Comparison of ENCODE assay signal across 1 cellular context in genomic region chr19:35154535-35155406, GRCh38.
TF ChIP-seq lines count a peak whose summit lies in the region.

TSS of gene FXYD5 (plus strand) at chr19:35154735. CDS start at chr19:35155551, 816 bp downstream.

TF ChIP-seq in K562, 482 proteins besides CTCF, POLR2A, EP300 and RAD21 (continued from another document and continues in another):
- peak; percentile 80 for TF ChIP-seq KDM5B (IDR thresholded peaks at IDR 0.05; ENCODE audit: insufficient replicate concordance, low read depth, low read length)
- TF ChIP-seq SMARCE1 (IDR thresholded peaks at IDR 0.05), result no peak; the same call in 1 of the 2 replicates
- TF ChIP-seq ELF1 (tag; IDR thresholded peaks at IDR 0.05), result no peak; the same call in 1 of the 2 replicates
- TF ChIP-seq MYNN (IDR thresholded peaks at IDR 0.05), result peak; percentile 20; the same call in 1 of the 2 replicates
- no peak for TF ChIP-seq MYNN (CRISPR knock-in tag; IDR thresholded peaks at IDR 0.05)
- TF ChIP-seq DIDO1 (tag; IDR thresholded peaks at IDR 0.05; ENCODE audit: low read depth), result no peak
- TF ChIP-seq C11orf30 (IDR thresholded peaks at IDR 0.05; ENCODE audit: low read depth), result no peak
- TF ChIP-seq RBM15 (IDR thresholded peaks at IDR 0.05; ENCODE audit: insufficient read depth, low read length), result no peak
- TF ChIP-seq KAT8 (IDR thresholded peaks at IDR 0.05; ENCODE audit: low read depth), result no peak
- TF ChIP-seq DPF2 (IDR thresholded peaks at IDR 0.05), result peak; percentile 67
- TF ChIP-seq ZNF184 (CRISPR knock-in tag; IDR thresholded peaks at IDR 0.05), result no peak
- TF ChIP-seq ZNF512 (tag; IDR thresholded peaks at IDR 0.05), result no peak
- no peak for TF ChIP-seq HMG20A (CRISPR knock-in tag; conservative IDR thresholded peaks at IDR 0.05)
- peak; percentile 63 to 88 for TF ChIP-seq MNT (conservative IDR thresholded peaks at IDR 0.05)
- no peak for TF ChIP-seq HEY1 (CRISPR knock-in tag; IDR thresholded peaks at IDR 0.05; ENCODE audit: borderline replicate concordance)
- TF ChIP-seq MBD1 (CRISPR knock-in tag; IDR thresholded peaks at IDR 0.05), result no peak
- TF ChIP-seq BHLHE40 (IDR thresholded peaks at IDR 0.05; ENCODE audit: low read length), result no peak
- no peak for TF ChIP-seq GTF2B (IDR thresholded peaks at IDR 0.05; ENCODE audit: extremely low read depth, insufficient read length)
- TF ChIP-seq IFI16 (CRISPR knock-in tag; IDR thresholded peaks at IDR 0.05), result no peak
- TF ChIP-seq ZNF75A (CRISPR knock-in tag; IDR thresholded peaks at IDR 0.05), result no peak
- no peak for TF ChIP-seq POLR3G (IDR thresholded peaks at IDR 0.05; ENCODE audit: extremely low read depth, insufficient read length, insufficient replicate concordance)
- TF ChIP-seq ZNF12 (CRISPR knock-in tag; IDR thresholded peaks at IDR 0.05), result no peak
- peak; percentile 79 for TF ChIP-seq TAF9B (IDR thresholded peaks at IDR 0.05; ENCODE audit: partially characterized antibody)
- no peak; a peak in 1 of 4 replicates for TF ChIP-seq TRIM24 (IDR thresholded peaks at IDR 0.05)
- TF ChIP-seq ZNF717 (CRISPR knock-in tag; IDR thresholded peaks at IDR 0.05), result no peak
- peak; percentile 93 to 97; a peak in 3 of 4 replicates for TF ChIP-seq UBTF (IDR thresholded peaks at IDR 0.05; ENCODE audit: borderline replicate concordance in 1 of 2, low read depth in 2 of 2, low read length in 2 of 2)
- peak; percentile 54; the same call in 1 of the 2 replicates for TF ChIP-seq MTA3 (IDR thresholded peaks at IDR 0.05; ENCODE audit: borderline replicate concordance)
- TF ChIP-seq NFYB (IDR thresholded peaks at IDR 0.05; ENCODE audit: extremely low read depth, insufficient read length), result no peak
- no peak for TF ChIP-seq CTCFL (IDR thresholded peaks at IDR 0.05; ENCODE audit: borderline replicate concordance, insufficient read depth, low read depth, low read length, poor library complexity, severe bottlenecking)
- no peak for TF ChIP-seq ZC3H4 (CRISPR knock-in tag; IDR thresholded peaks at IDR 0.05; ENCODE audit: borderline replicate concordance)
- peak; percentile 57; the same call in 1 of the 2 replicates for TF ChIP-seq SOX6 (IDR thresholded peaks at IDR 0.05)
- no peak for TF ChIP-seq NCOA2 (IDR thresholded peaks at IDR 0.05; ENCODE audit: partially characterized antibody in 2 of 2)
- no peak for TF ChIP-seq E2F3 (CRISPR knock-in tag; IDR thresholded peaks at IDR 0.05)
- TF ChIP-seq CHD2 (IDR thresholded peaks at IDR 0.05; ENCODE audit: low read depth, low read length), result no peak
- TF ChIP-seq ETV5 (CRISPR knock-in tag; IDR thresholded peaks at IDR 0.05; ENCODE audit: low read depth), result no peak; the same call in 1 of the 2 replicates
- peak; percentile 15; the same call in 1 of the 2 replicates for TF ChIP-seq ATF6 (CRISPR knock-in tag; IDR thresholded peaks at IDR 0.05)
- TF ChIP-seq NFE2 (IDR thresholded peaks at IDR 0.05; ENCODE audit: low read depth), result no peak; the same call in 1 of the 2 replicates
- TF ChIP-seq PHB2 (IDR thresholded peaks at IDR 0.05; ENCODE audit: low read depth), result no peak
- TF ChIP-seq EGR1 (conservative IDR thresholded peaks at IDR 0.05), result peak; percentile 69; the same call in 1 of the 2 replicates
- TF ChIP-seq FIP1L1 (IDR thresholded peaks at IDR 0.05; ENCODE audit: low read depth, low read length, poor library complexity, severe bottlenecking), result no peak
- no peak; the same call in 1 of the 2 replicates for TF ChIP-seq GTF2F1 (IDR thresholded peaks at IDR 0.05; ENCODE audit: low read depth, low read length)
- TF ChIP-seq SNAPC5 (CRISPR knock-in tag; IDR thresholded peaks at IDR 0.05), result no peak
- TF ChIP-seq ZBTB12 (CRISPR knock-in tag; IDR thresholded peaks at IDR 0.05), result no peak
- TF ChIP-seq BRF1 (IDR thresholded peaks at IDR 0.05; ENCODE audit: borderline replicate concordance, extremely low read depth, insufficient read length), result no peak
- no peak for TF ChIP-seq FOXP4 (CRISPR knock-in tag; IDR thresholded peaks at IDR 0.05; ENCODE audit: borderline replicate concordance)
- peak; percentile 50; the same call in 1 of the 2 replicates for TF ChIP-seq SMAD4 (CRISPR knock-in tag; conservative IDR thresholded peaks at IDR 0.05)
- no peak for TF ChIP-seq FUS (optimal IDR thresholded peaks at IDR 0.05; ENCODE audit: low read depth, low read length)
- TF ChIP-seq ID3 (CRISPR knock-in tag; IDR thresholded peaks at IDR 0.05), result no peak
- no peak; the same call in 1 of the 2 replicates for TF ChIP-seq ID3 (tag; IDR thresholded peaks at IDR 0.05)
